ENCODE assay signal across 8 cellular contexts in genomic region chr13:28719227-28719562, GRCh38. TPM values are rescaled to one million over a fixed set of nuclear protein-coding genes. Genes with fewer than 3 reads are reported as not detected.
DNase-seq lines count a peak whose midpoint lies in the region; ATAC-seq, FAIRE-seq and TF ChIP-seq lines count a peak whose summit lies in the region.

No MANE protein-coding gene starts in this region.

- no peak for TF ChIP-seq CTCF in AG10803 (conservative IDR thresholded peaks at IDR 0.05; ENCODE audit: low read length)

- no peak for ATAC-seq in naive thymus-derived CD4-positive, alpha-beta T cell
- ATAC-seq in GM18505 (IDR thresholded peaks at IDR 0.05; ENCODE audit: unreplicated experiment): no peak

- intact Hi-C loops in naive thymus-derived CD4-positive, alpha-beta T cell (cut with micrococcal nuclease): loop anchor here (1.0 to 10.0 kb wide), 12 partner anchors 37 to 1294 kb away; partner anchors contain the start of genes POMP (in 2 of the 2), FLT1 (in 1 of the 2), GTF3A (in 1 of the 2) and LNX2 (in 1 of the 2)
- intact Hi-C loops in posterior vena cava (cut with DNase I): no loop called here

- H3K36me3 Mint-ChIP-seq in naive thymus-derived CD4-positive, alpha-beta T cell: peaks cover 0 to 15% (median 3%) of the 10 kb centered on the region in 5 donors

- H3K4me1 ChIP-seq in HUES48 (ENCODE audit: control insufficient read depth, insufficient read depth, low read length): 0 out of 2 replicates have a peak, but pooled peaks cover 3% of the 10 kb centered on the region
- peaks cover 11 to 14% of the 10 kb centered on the region in 2 donors for H3K4me1 ChIP-seq in naive thymus-derived CD4-positive, alpha-beta T cell (ENCODE audit: control insufficient read depth in 2 of 2, insufficient read depth in 2 of 2, low read length in 2 of 2)

- H3K27me3 ChIP-seq in HUES48 (ENCODE audit: control insufficient read depth, insufficient read depth, low read length): peaks cover 33% of the 10 kb centered on the region
- no peaks in the 10 kb centered on the region for H3K27me3 ChIP-seq in naive thymus-derived CD4-positive, alpha-beta T cell (ENCODE audit: control insufficient read depth in 2 of 2, insufficient read depth in 2 of 2, low read length in 2 of 2)

- DNase-seq in AG10803 (ENCODE audit: low read depth) (no peak), posterior vena cava (ENCODE audit: low spot score) (no peak), GM12892 (ENCODE audit: insufficient read length) (no peak), glomerular visceral epithelial cell (ENCODE audit: extremely low spot score) (no peak)
- DNase-seq in naive thymus-derived CD4-positive, alpha-beta T cell: no peak

- peak overlapping the region; percentile 90 to 96 (median 94) for H3K27ac Mint-ChIP-seq in naive thymus-derived CD4-positive, alpha-beta T cell

- no peak overlapping the region for H3K27ac ChIP-seq in HUES48 (ENCODE audit: low read depth, low read length)
- peak overlapping the region; percentile 94 for H3K27ac ChIP-seq in cingulate gyrus (ENCODE audit: low read depth, low read length)
- peak overlapping the region; percentile 78 for H3K27ac ChIP-seq in naive thymus-derived CD4-positive, alpha-beta T cell (ENCODE audit: low read depth, low read length)

- CTCF ChIA-PET in naive thymus-derived CD4-positive, alpha-beta T cell (lab: Charles Lee): no interaction called here

- H3K4me3 ChIP-seq in AG10803 (ENCODE audit: low read length): peak overlapping the region; percentile 81
- peak overlapping the region; percentile 82 for H3K4me3 ChIP-seq in HUES48 (ENCODE audit: low read depth, low read length)
- peak overlapping the region; percentile 81 for H3K4me3 ChIP-seq in naive thymus-derived CD4-positive, alpha-beta T cell (ENCODE audit: low read length)

- TF ChIP-seq POLR2A in GM12892 (IDR thresholded peaks at IDR 0.05; ENCODE audit: low read depth, low read length) (no peak), GM18505 (IDR thresholded peaks at IDR 0.05; ENCODE audit: borderline replicate concordance, extremely low read depth, insufficient read depth, insufficient read length) (no peak)

- peaks cover 0 to 11% (median 0%) of the 10 kb centered on the region in 5 donors for H3K27me3 Mint-ChIP-seq in naive thymus-derived CD4-positive, alpha-beta T cell

- no peaks in the 10 kb centered on the region for H3K36me3 ChIP-seq in HUES48 (ENCODE audit: control insufficient read depth, insufficient read depth, low read length)
- H3K36me3 ChIP-seq in naive thymus-derived CD4-positive, alpha-beta T cell (ENCODE audit: control insufficient read depth in 2 of 3, insufficient read depth in 3 of 3, low read length in 3 of 3): peaks cover 0 to 8% (median 0%) of the 10 kb centered on the region in 3 experiments

- H3K4me3 Mint-ChIP-seq in naive thymus-derived CD4-positive, alpha-beta T cell: peak overlapping the region; percentile 89 to 97 (median 95)

- FAIRE-seq in GM12892 (lab: Jason Lieb, UNC): no peak

- POLR2A ChIA-PET in naive thymus-derived CD4-positive, alpha-beta T cell (lab: Charles Lee): interaction anchor here (0.9 to 3.8 kb wide), 3 partner anchors 35 to 63 kb away, joined by 4 to 20 read pairs (median 7); partner anchors contain the start of gene POMP

- no peak overlapping the region for H3K9ac ChIP-seq in HUES48 (ENCODE audit: low read depth, low read length)

- peaks cover 0 to 3% (median 0%) of the 10 kb centered on the region in 11 donors for H3K9me3 Mint-ChIP-seq in naive thymus-derived CD4-positive, alpha-beta T cell

- H3K4me1 Mint-ChIP-seq in naive thymus-derived CD4-positive, alpha-beta T cell: peaks cover 27 to 48% (median 38%) of the 10 kb centered on the region in 7 donors

- H3K9me3 ChIP-seq in HUES48 (ENCODE audit: control insufficient read depth, insufficient read depth, low read length): no peaks in the 10 kb centered on the region
- H3K9me3 ChIP-seq in naive thymus-derived CD4-positive, alpha-beta T cell (ENCODE audit: control insufficient read depth in 2 of 3, low read length in 3 of 3): no peaks in the 10 kb centered on the region

RNA-seq across cellular contexts. Expression of gene SLC46A3, which starts 0.4 kb away (rescaled TPM):
- 10 to 100 TPM; 11.1 to 23.6 (median 12.0) TPM for total RNA-seq in naive thymus-derived CD4-positive, alpha-beta T cell
- 10 to 100 TPM; 34.2 to 39.8 TPM for polyA plus RNA-seq in naive thymus-derived CD4-positive, alpha-beta T cell
- total RNA-seq in posterior vena cava: 1 to 10 TPM; 6.9 to 7.1 TPM
- 5.2 TPM for polyA plus RNA-seq in GM12892 (2012; ENCODE audit: missing spikeins)

Comparison
In these comparisons a context has a peak if more than half of its experiments do, and no peak if none do; other contexts are left out.
1. intact Hi-C loops: an anchor here in naive thymus-derived CD4-positive, alpha-beta T cell (1.0 to 10.0 kb wide); none called in posterior vena cava.